In the genomic region with DNA sequence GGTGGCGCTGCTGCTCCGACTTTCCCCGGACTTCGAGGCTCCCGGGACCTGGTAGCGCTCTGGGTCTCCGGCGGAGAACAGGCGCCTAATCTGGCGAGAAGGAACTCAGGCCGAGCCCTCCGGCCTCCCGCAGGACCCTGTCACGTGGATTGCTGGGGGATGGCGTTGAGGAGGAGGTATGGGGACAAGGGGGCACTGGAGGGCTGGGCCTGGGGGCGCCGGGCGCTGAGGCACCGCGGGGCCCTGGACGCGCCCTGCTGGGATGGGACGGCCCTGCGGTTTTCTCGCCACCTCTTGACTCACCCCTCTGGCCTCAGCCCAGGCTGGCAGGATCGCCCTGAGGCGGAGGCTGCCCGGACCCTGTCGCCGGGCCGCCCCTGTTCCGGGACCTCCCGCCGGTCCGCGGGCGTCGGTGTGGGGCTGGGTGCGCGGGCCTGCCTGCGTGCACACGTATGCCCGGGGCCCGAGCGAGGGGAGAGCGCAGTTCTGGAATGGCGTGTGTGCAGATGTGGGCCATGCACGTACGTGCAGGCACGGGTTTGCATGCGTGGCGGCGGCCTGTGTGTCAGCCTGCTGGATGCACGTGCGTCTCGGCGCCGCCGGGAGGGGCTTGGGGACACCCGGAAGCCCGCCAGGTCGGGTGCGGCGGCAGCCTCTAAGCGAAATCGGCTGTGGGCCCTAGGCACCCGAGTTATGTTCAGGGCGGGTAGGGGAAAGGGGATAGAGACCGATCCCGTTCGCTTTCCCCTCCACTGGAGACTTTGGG, we compare ENCODE assay signal across 1 cellular context.
A peak's percentile ranks its signal among the peaks of the same experiment; 100 is the strongest.
TF ChIP-seq lines count a peak whose summit lies in the region.

No MANE protein-coding gene starts in this region.

TF ChIP-seq in WTC11, 78 proteins besides CTCF, POLR2A, EP300 and RAD21 (continued from another document and continues in another):
- TF ChIP-seq, protein P1, sequence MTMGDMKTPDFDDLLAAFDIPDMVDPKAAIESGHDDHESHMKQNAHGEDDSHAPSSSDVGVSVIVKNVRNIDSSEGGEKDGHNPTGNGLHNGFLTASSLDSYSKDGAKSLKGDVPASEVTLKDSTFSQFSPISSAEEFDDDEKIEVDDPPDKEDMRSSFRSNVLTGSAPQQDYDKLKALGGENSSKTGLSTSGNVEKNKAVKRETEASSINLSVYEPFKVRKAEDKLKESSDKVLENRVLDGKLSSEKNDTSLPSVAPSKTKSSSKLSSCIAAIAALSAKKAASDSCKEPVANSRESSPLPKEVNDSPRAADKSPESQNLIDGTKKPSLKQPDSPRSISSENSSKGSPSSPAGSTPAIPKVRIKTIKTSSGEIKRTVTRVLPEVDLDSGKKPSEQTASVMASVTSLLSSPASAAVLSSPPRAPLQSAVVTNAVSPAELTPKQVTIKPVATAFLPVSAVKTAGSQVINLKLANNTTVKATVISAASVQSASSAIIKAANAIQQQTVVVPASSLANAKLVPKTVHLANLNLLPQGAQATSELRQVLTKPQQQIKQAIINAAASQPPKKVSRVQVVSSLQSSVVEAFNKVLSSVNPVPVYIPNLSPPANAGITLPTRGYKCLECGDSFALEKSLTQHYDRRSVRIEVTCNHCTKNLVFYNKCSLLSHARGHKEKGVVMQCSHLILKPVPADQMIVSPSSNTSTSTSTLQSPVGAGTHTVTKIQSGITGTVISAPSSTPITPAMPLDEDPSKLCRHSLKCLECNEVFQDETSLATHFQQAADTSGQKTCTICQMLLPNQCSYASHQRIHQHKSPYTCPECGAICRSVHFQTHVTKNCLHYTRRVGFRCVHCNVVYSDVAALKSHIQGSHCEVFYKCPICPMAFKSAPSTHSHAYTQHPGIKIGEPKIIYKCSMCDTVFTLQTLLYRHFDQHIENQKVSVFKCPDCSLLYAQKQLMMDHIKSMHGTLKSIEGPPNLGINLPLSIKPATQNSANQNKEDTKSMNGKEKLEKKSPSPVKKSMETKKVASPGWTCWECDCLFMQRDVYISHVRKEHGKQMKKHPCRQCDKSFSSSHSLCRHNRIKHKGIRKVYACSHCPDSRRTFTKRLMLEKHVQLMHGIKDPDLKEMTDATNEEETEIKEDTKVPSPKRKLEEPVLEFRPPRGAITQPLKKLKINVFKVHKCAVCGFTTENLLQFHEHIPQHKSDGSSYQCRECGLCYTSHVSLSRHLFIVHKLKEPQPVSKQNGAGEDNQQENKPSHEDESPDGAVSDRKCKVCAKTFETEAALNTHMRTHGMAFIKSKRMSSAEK (CRISPR knock-in tag; IDR thresholded peaks at IDR 0.05; ENCODE audit: borderline replicate concordance), result no peak
- TF ChIP-seq, protein P2, sequence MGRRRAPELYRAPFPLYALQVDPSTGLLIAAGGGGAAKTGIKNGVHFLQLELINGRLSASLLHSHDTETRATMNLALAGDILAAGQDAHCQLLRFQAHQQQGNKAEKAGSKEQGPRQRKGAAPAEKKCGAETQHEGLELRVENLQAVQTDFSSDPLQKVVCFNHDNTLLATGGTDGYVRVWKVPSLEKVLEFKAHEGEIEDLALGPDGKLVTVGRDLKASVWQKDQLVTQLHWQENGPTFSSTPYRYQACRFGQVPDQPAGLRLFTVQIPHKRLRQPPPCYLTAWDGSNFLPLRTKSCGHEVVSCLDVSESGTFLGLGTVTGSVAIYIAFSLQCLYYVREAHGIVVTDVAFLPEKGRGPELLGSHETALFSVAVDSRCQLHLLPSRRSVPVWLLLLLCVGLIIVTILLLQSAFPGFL (CRISPR knock-in tag; IDR thresholded peaks at IDR 0.05; ENCODE audit: borderline replicate concordance), result 0 out of 2 replicates have a peak, but pooled peaks have one; percentile 68
- TF ChIP-seq GTF2I (CRISPR knock-in tag; conservative IDR thresholded peaks at IDR 0.05), result no peak
- TF ChIP-seq, protein P3, sequence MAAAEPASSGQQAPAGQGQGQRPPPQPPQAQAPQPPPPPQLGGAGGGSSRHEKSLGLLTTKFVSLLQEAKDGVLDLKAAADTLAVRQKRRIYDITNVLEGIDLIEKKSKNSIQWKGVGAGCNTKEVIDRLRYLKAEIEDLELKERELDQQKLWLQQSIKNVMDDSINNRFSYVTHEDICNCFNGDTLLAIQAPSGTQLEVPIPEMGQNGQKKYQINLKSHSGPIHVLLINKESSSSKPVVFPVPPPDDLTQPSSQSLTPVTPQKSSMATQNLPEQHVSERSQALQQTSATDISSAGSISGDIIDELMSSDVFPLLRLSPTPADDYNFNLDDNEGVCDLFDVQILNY (CRISPR knock-in tag; IDR thresholded peaks at IDR 0.05), result no peak; the same call in 1 of the 2 replicates
- TF ChIP-seq IRF2 (CRISPR knock-in tag; IDR thresholded peaks at IDR 0.05; ENCODE audit: borderline replicate concordance, low read depth), result no peak
- TF ChIP-seq ZSCAN18 (CRISPR knock-in tag; IDR thresholded peaks at IDR 0.05), result no peak
- peak; percentile 37; the same call in 1 of the 2 replicates for TF ChIP-seq CBFB (CRISPR knock-in tag; IDR thresholded peaks at IDR 0.05; ENCODE audit: low read depth)
- TF ChIP-seq CREM (CRISPR knock-in tag; IDR thresholded peaks at IDR 0.05), result no peak
- TF ChIP-seq FOXP1 (CRISPR knock-in tag; IDR thresholded peaks at IDR 0.05; ENCODE audit: borderline replicate concordance), result 0 out of 2 replicates have a peak, but pooled peaks have one; percentile 8
- TF ChIP-seq HMGA2 (CRISPR knock-in tag; IDR thresholded peaks at IDR 0.05), result no peak
- peak; percentile 74; the same call in 1 of the 2 replicates for TF ChIP-seq ZBTB43 (CRISPR knock-in tag; IDR thresholded peaks at IDR 0.05)
- TF ChIP-seq OVOL2 (CRISPR knock-in tag; IDR thresholded peaks at IDR 0.05; ENCODE audit: borderline replicate concordance), result no peak
- TF ChIP-seq NFATC4 (CRISPR knock-in tag; IDR thresholded peaks at IDR 0.05), result no peak
- TF ChIP-seq, protein P4, sequence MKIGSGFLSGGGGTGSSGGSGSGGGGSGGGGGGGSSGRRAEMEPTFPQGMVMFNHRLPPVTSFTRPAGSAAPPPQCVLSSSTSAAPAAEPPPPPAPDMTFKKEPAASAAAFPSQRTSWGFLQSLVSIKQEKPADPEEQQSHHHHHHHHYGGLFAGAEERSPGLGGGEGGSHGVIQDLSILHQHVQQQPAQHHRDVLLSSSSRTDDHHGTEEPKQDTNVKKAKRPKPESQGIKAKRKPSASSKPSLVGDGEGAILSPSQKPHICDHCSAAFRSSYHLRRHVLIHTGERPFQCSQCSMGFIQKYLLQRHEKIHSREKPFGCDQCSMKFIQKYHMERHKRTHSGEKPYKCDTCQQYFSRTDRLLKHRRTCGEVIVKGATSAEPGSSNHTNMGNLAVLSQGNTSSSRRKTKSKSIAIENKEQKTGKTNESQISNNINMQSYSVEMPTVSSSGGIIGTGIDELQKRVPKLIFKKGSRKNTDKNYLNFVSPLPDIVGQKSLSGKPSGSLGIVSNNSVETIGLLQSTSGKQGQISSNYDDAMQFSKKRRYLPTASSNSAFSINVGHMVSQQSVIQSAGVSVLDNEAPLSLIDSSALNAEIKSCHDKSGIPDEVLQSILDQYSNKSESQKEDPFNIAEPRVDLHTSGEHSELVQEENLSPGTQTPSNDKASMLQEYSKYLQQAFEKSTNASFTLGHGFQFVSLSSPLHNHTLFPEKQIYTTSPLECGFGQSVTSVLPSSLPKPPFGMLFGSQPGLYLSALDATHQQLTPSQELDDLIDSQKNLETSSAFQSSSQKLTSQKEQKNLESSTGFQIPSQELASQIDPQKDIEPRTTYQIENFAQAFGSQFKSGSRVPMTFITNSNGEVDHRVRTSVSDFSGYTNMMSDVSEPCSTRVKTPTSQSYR (CRISPR knock-in tag; IDR thresholded peaks at IDR 0.05), result no peak
- peak; percentile 27 for TF ChIP-seq PRDM15 (CRISPR knock-in tag; IDR thresholded peaks at IDR 0.05)
- TF ChIP-seq RORB (CRISPR knock-in tag; IDR thresholded peaks at IDR 0.05), result no peak
- no peak for TF ChIP-seq ERG (CRISPR knock-in tag; IDR thresholded peaks at IDR 0.05)
- no peak for TF ChIP-seq TEAD4 (CRISPR knock-in tag; IDR thresholded peaks at IDR 0.05)
- TF ChIP-seq MYBL2 (CRISPR knock-in tag; IDR thresholded peaks at IDR 0.05), result no peak
- TF ChIP-seq ZNF138 (CRISPR knock-in tag; conservative IDR thresholded peaks at IDR 0.05), result no peak
- TF ChIP-seq ZNF219 (CRISPR knock-in tag; IDR thresholded peaks at IDR 0.05; ENCODE audit: borderline replicate concordance), result no peak
- no peak for TF ChIP-seq E2F4 (CRISPR knock-in tag; IDR thresholded peaks at IDR 0.05; ENCODE audit: borderline replicate concordance, low read depth)
- no peak for TF ChIP-seq NFE2L1 (CRISPR knock-in tag; IDR thresholded peaks at IDR 0.05)
- no peak for TF ChIP-seq ZNF263 (CRISPR knock-in tag; IDR thresholded peaks at IDR 0.05; ENCODE audit: low read depth)
- no peak for TF ChIP-seq ZNF416 (CRISPR knock-in tag; IDR thresholded peaks at IDR 0.05)
- 0 out of 2 replicates have a peak, but pooled peaks have one; percentile 64 for TF ChIP-seq TP53 (CRISPR knock-in tag; IDR thresholded peaks at IDR 0.05)
- no peak for TF ChIP-seq ZNF396 (CRISPR knock-in tag; IDR thresholded peaks at IDR 0.05; ENCODE audit: borderline replicate concordance)
- TF ChIP-seq ESRRA (CRISPR knock-in tag; IDR thresholded peaks at IDR 0.05; ENCODE audit: borderline replicate concordance), result no peak
- no peak for TF ChIP-seq ELF4 (CRISPR knock-in tag; IDR thresholded peaks at IDR 0.05; ENCODE audit: low read depth)
- TF ChIP-seq ZMAT4 (CRISPR knock-in tag; IDR thresholded peaks at IDR 0.05), result no peak
- TF ChIP-seq FOXK1 (CRISPR knock-in tag; IDR thresholded peaks at IDR 0.05), result 0 out of 2 replicates have a peak, but pooled peaks have one; percentile 22
